In genomic region chr19:57374179-57374578, GRCh38 we compare ENCODE assay signal across 9 cellular contexts. TPM values are rescaled to one million over a fixed set of nuclear protein-coding genes. Genes with fewer than 3 reads are reported as not detected.
"Had no signal": no experiment of that assay in that cellular context is flagged by ENCODE, and none has a peak within 500 bp of the region (broad histone marks: within the 10 kb centered on the region; RNA-seq: fewer than 3 reads in every experiment).

No MANE protein-coding gene starts in this region.

- H3K4me1 Mint-ChIP-seq: GM23338, H9 had no signal

- FAIRE-seq: H1, H54 had no signal

- ATAC-seq: GM23338 had no signal

- H3K4me3 ChIP-seq: GM23338 had no signal

- H3K4me2 ChIP-seq: GM23338 had no signal

- H3K4me3 Mint-ChIP-seq: GM23338, H9, HFFc6 had no signal

- DNase-seq: H9, HCEC 1CT, HFFc6, IMR-90, KBM-7 had no signal

- H3K27ac Mint-ChIP-seq: GM23338, H9, HFFc6 had no signal

RNA-seq across cellular contexts. Expression of gene ZNF304, which starts 23.1 kb away (rescaled TPM):
- total RNA-seq: HT-29 had no signal
